ENCODE assay signal across 10 cellular contexts in the genomic region with DNA sequence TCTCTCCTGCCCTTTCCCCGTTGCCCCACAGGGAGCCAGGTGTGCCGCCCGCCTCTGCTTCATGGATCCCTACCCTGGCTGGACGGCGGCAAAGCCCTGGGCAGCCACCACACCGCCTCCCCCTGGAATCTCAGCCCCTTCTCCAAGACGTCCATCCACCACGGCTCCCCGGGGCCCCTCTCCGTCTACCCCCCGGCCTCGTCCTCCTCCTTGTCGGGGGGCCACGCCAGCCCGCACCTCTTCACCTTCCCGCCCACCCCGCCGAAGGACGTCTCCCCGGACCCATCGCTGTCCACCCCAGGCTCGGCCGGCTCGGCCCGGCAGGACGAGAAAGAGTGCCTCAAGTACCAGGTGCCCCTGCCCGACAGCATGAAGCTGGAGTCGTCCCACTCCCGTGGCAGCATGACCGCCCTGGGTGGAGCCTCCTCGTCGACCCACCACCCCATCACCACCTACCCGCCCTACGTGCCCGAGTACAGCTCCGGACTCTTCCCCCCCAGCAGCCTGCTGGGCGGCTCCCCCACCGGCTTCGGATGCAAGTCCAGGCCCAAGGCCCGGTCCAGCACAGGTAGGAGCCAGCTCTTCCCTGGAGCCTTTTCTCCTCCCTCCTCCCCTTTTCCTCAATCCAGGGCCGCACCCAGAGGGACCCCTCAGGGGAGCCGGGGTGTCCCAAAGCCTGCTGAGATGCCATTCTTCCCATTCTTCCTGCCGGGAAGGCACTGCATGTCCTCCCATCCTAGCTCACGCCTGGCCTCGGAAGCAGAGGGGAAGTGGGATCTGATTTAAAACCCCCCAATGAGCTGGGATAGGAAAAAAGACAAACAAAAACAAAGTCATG. TPM values are rescaled to one million over a fixed set of nuclear protein-coding genes. Genes with fewer than 3 reads are reported as not detected.
DNase-seq lines count a peak whose midpoint lies in the region; ATAC-seq and TF ChIP-seq lines count a peak whose summit lies in the region.
"Had no signal": no experiment of that assay in that cellular context is flagged by ENCODE, and none has a peak within 500 bp of the region (broad histone marks: within the 10 kb centered on the region; RNA-seq: fewer than 3 reads in every experiment).

No MANE protein-coding gene starts in this region.

- H3K9ac ChIP-seq in DND-41 (ENCODE audit: low read depth, low read length) (peak overlapping the region; percentile 94), parathyroid adenoma (peak overlapping the region; percentile 78)

- H3K9me3 ChIP-seq in DND-41 (ENCODE audit: insufficient read depth, low read length, severe bottlenecking) (no peaks in the 10 kb centered on the region), PC-9 (ENCODE audit: insufficient read depth, low read depth) (no peaks in the 10 kb centered on the region), parathyroid adenoma (ENCODE audit: control insufficient read depth, low read length) (no peaks in the 10 kb centered on the region), sigmoid colon (no peaks in the 10 kb centered on the region)

- 71 to 75% methylated on average over 45 of the region's 45 CpGs for WGBS in sigmoid colon, 2 donors

- no peaks in the 10 kb centered on the region for H3K27me3 ChIP-seq in DND-41 (ENCODE audit: insufficient read depth, low read length, poor library complexity)
- no peaks in the 10 kb centered on the region for H3K27me3 ChIP-seq in PC-9 (ENCODE audit: insufficient read depth, low read depth)
- no peaks in the 10 kb centered on the region for H3K27me3 ChIP-seq in foreskin keratinocyte
- H3K27me3 ChIP-seq in parathyroid adenoma (ENCODE audit: control insufficient read depth, insufficient read depth, low read length) = no peaks in the 10 kb centered on the region
- peaks cover 28 to 98% (median 61%) of the 10 kb centered on the region in 3 donors for H3K27me3 ChIP-seq in sigmoid colon

- TF ChIP-seq POLR2A in sigmoid colon (IDR thresholded peaks at IDR 0.05) = no peak

- H3K4me2 ChIP-seq in DND-41 (ENCODE audit: insufficient read depth, low read length) = peak overlapping the region; percentile 70
- H3K4me2 ChIP-seq in PC-9 = peak overlapping the region; percentile 77; the same call in 1 of the 2 replicates
- peak overlapping the region; percentile 88 for H3K4me2 ChIP-seq in parathyroid adenoma (ENCODE audit: low read length)

- H3K4me3 ChIP-seq in DND-41 (ENCODE audit: low read depth in 1 of 2, low read length in 2 of 2) (peak overlapping the region; percentile 18 to 65; a peak in 3 of 4 replicates), PC-9 (no peak overlapping the region), parathyroid adenoma (ENCODE audit: low read depth, low read length) (peak overlapping the region; percentile 79), sigmoid colon (no peak overlapping the region)

- POLR2A ChIA-PET in PC-9 (lab: Charles Lee; ENCODE audit: unreplicated experiment) = interaction anchor here (0.6 kb wide), 1 partner anchor 199 kb away, joined by 6 read pairs; no protein-coding TSS in a partner anchor

- no TSS peak for BruUV-seq in PC-9 (replicated peaks; lab: Mats Ljungman, UMichigan)

- DNase-seq in DND-41 (no peak), PC-9 (no peak), foreskin keratinocyte (no peak), NCI-H2196 (lab: John Stamatoyannopoulos, UW; ENCODE audit: unreplicated experiment) (no peak), sigmoid colon (no peak)
- DNase-seq: hippocampal formation, NCI-H146 had no signal

- intact Hi-C loops in PC-9 (cut with micrococcal nuclease; ENCODE audit: unreplicated experiment) (loop anchor here (10.0 kb wide), 1 partner anchor 486 kb away; no protein-coding TSS in a partner anchor), sigmoid colon (cut with DNase I) (no loop called here)

- H3K79me2 ChIP-seq in DND-41 (ENCODE audit: insufficient read depth, low read length) (peaks cover 98% of the 10 kb centered on the region), PC-9 (ENCODE audit: low read depth) (peaks cover 68% of the 10 kb centered on the region), parathyroid adenoma (peaks cover 80% of the 10 kb centered on the region)

- no peak for TF ChIP-seq CTCF in DND-41 (IDR thresholded peaks at IDR 0.05; ENCODE audit: borderline replicate concordance, extremely low read depth, low read length, poor library complexity, severe bottlenecking)
- TF ChIP-seq CTCF in PC-9 (conservative IDR thresholded peaks at IDR 0.05) = no peak
- TF ChIP-seq CTCF in foreskin keratinocyte (conservative IDR thresholded peaks at IDR 0.05) = peak; percentile 4
- TF ChIP-seq CTCF in parathyroid adenoma (IDR thresholded peaks at IDR 0.05) = no peak
- TF ChIP-seq CTCF in sigmoid colon (IDR thresholded peaks at IDR 0.05) = no peak

- peak overlapping the region; percentile 95 for H3K27ac ChIP-seq in DND-41 (ENCODE audit: low read length)
- no peak overlapping the region for H3K27ac ChIP-seq in PC-9
- H3K27ac ChIP-seq in foreskin keratinocyte = peak overlapping the region; percentile 76
- peak overlapping the region; percentile 98 for H3K27ac ChIP-seq in parathyroid adenoma
- no peak overlapping the region for H3K27ac ChIP-seq in sigmoid colon

- CTCF ChIA-PET in PC-9 (lab: Charles Lee) = no interaction called here

- H2AFZ ChIP-seq in DND-41 (ENCODE audit: low read depth, low read length) (no peak overlapping the region), PC-9 (no peak overlapping the region), parathyroid adenoma (no peak overlapping the region)

- TF ChIP-seq EP300 in sigmoid colon (IDR thresholded peaks at IDR 0.05) = no peak

- no peak for ATAC-seq in DND-41 (ENCODE audit: insufficient read depth, low read depth)
- ATAC-seq in foreskin keratinocyte = no peak
- ATAC-seq in HG03175 (IDR thresholded peaks at IDR 0.05; ENCODE audit: unreplicated experiment) = no peak
- no peak for ATAC-seq in activated CD4-positive, CD25-positive, alpha-beta regulatory T cell treated with anti-CD3 and anti-CD28 coated beads, Interleukin-2, amount 50 U/mL, for 24 hours

- H4K20me1 ChIP-seq in DND-41 (ENCODE audit: insufficient read depth, low read length) = peaks cover 56% of the 10 kb centered on the region
- H4K20me1 ChIP-seq in PC-9 (ENCODE audit: insufficient read depth) = no peaks in the 10 kb centered on the region

- peaks cover 65% of the 10 kb centered on the region for H3K4me1 ChIP-seq in DND-41 (ENCODE audit: insufficient read depth, low read length)
- no peaks in the 10 kb centered on the region for H3K4me1 ChIP-seq in PC-9 (replicated peaks; ENCODE audit: insufficient read depth)
- H3K4me1 ChIP-seq in foreskin keratinocyte = peaks cover 18% of the 10 kb centered on the region
- H3K4me1 ChIP-seq in parathyroid adenoma = no peaks in the 10 kb centered on the region
- peaks cover 0 to 24% (median 21%) of the 10 kb centered on the region in 4 donors for H3K4me1 ChIP-seq in sigmoid colon

- H3K36me3 ChIP-seq in DND-41 (ENCODE audit: insufficient read depth, low read length) = peaks cover 78% of the 10 kb centered on the region
- H3K36me3 ChIP-seq in PC-9 (ENCODE audit: low read depth) = peaks cover 14% of the 10 kb centered on the region; the same call in 1 of the 2 replicates
- H3K36me3 ChIP-seq in parathyroid adenoma (ENCODE audit: control insufficient read depth, insufficient read depth, low read length) = peaks cover 33% of the 10 kb centered on the region
- H3K36me3 ChIP-seq in sigmoid colon = no peaks in the 10 kb centered on the region

- no peaks in the 10 kb centered on the region for H3K9me2 ChIP-seq in PC-9 (ENCODE audit: insufficient read depth)

- H3F3A ChIP-seq in PC-9 (ENCODE audit: insufficient read depth, low read depth) = no peaks in the 10 kb centered on the region

RNA-seq across cellular contexts. Expression of gene GATA3, which starts 4.0 kb away (rescaled TPM):
- total RNA-seq in PC-9 (2021) = 41.2 and 43.6 TPM in 2 replicates
- 8.3 and 9.0 TPM in 2 replicates for total RNA-seq in foreskin keratinocyte
- 8.9 and 9.4 TPM in 2 replicates for polyA plus RNA-seq in foreskin keratinocyte
- total RNA-seq in sigmoid colon = not detected
- 1 to 10 TPM in 2 of 3 donors, not detected in 1; 1.2 to 2.1 TPM for polyA plus RNA-seq in sigmoid colon

Comparison
In these comparisons a context has a peak if more than half of its experiments do, and no peak if none do; other contexts are left out.
1. H3K27ac ChIP-seq: peak in DND-41 (single experiment), foreskin keratinocyte (single experiment) and parathyroid adenoma (single experiment); none in PC-9 (single experiment) and sigmoid colon (0 of 4).
2. H3K4me3 ChIP-seq: peak in DND-41 (2 of 2) and parathyroid adenoma (single experiment); none in PC-9 (single experiment) and sigmoid colon (0 of 4).
3. Peak in every context shown above with its lines, with median percentiles within 50 percentile points of each other: H3K4me2 ChIP-seq.